In genomic region chr2:119366649-119367471, GRCh38 we compare ENCODE assay signal across 8 cellular contexts.
DNase-seq lines count a peak whose midpoint lies in the region; ATAC-seq and TF ChIP-seq lines count a peak whose summit lies in the region.

C2orf76 (minus strand) TSS chr2:119366834; CDS start chr2:119339959, 26,875 bp downstream.
DBI (plus strand) TSS chr2:119366977; CDS start chr2:119367052, 75 bp downstream.

- DNase-seq in NCI-H2107 treated with DMSO at 0.1 percent for 48 hours (lab: John Stamatoyannopoulos, UW; ENCODE audit: unreplicated experiment) (peak; percentile 81), UCSD-AML1 (lab: John Stamatoyannopoulos, UW; ENCODE audit: unreplicated experiment) (peak; percentile 97), brain microvascular endothelial cell (peak; percentile 88), iPS DF 6.9 (ENCODE audit: low read depth, low spot score) (peak; percentile 91), skeletal muscle cell (ENCODE audit: low read depth) (peak; percentile 84)

- no CpG with 5 or more reads among the region's 65 CpGs for WGBS in iPS DF 6.9 (ENCODE audit: insufficient coverage, insufficient read length)

- H3K27me3 ChIP-seq in brain microvascular endothelial cell (replicated peaks): no peaks in the 10 kb centered on the region
- H3K27me3 ChIP-seq in iPS DF 6.9 (ENCODE audit: control insufficient read depth, insufficient read depth, low read length): no peaks in the 10 kb centered on the region

- H3K27ac ChIP-seq in 22Rv1 (peak within 1 kb of the TSS; percentile 84), brain microvascular endothelial cell (peak within 1 kb of the TSS; percentile 47), iPS DF 6.9 (ENCODE audit: low read length) (no peak within 1 kb of the TSS)

- TF ChIP-seq CTCF in 22Rv1 (IDR thresholded peaks at IDR 0.05) (no peak), brain microvascular endothelial cell (IDR thresholded peaks at IDR 0.05; ENCODE audit: low read depth, low read length, missing control alignments) (no peak)

- H3K9me3 ChIP-seq in iPS DF 6.9 (ENCODE audit: control insufficient read depth, insufficient read depth, low read length): no peaks in the 10 kb centered on the region

- peak; percentile 96 for ATAC-seq in GM18520 (IDR thresholded peaks at IDR 0.05; ENCODE audit: unreplicated experiment)
- peak; percentile 93 for ATAC-seq in HG03064 (IDR thresholded peaks at IDR 0.05; ENCODE audit: low read depth, unreplicated experiment)

- no peaks in the 10 kb centered on the region for H3K4me1 ChIP-seq in iPS DF 6.9 (ENCODE audit: control insufficient read depth, insufficient read depth, low read length)

- in situ Hi-C loops in brain microvascular endothelial cell (cut with HindIII; ENCODE audit: low pct_ligation_motif_present, low sequenced_read_pairs): no loop called here

- peaks cover 34% of the 10 kb centered on the region for H3K36me3 ChIP-seq in brain microvascular endothelial cell (replicated peaks)
- peaks cover 13% of the 10 kb centered on the region; the same call in 1 of the 2 replicates for H3K36me3 ChIP-seq in iPS DF 6.9 (ENCODE audit: control insufficient read depth, insufficient read depth, low read length)

- H3K4me3 ChIP-seq in brain microvascular endothelial cell (ENCODE audit: low read depth, low read length) (peak within 1 kb of the TSS; percentile 94), iPS DF 6.9 (ENCODE audit: low read length) (peak within 1 kb of the TSS; percentile 77), skeletal muscle cell (ENCODE audit: low read depth, low read length) (peak within 1 kb of the TSS; percentile 91)
